In the genomic region with DNA sequence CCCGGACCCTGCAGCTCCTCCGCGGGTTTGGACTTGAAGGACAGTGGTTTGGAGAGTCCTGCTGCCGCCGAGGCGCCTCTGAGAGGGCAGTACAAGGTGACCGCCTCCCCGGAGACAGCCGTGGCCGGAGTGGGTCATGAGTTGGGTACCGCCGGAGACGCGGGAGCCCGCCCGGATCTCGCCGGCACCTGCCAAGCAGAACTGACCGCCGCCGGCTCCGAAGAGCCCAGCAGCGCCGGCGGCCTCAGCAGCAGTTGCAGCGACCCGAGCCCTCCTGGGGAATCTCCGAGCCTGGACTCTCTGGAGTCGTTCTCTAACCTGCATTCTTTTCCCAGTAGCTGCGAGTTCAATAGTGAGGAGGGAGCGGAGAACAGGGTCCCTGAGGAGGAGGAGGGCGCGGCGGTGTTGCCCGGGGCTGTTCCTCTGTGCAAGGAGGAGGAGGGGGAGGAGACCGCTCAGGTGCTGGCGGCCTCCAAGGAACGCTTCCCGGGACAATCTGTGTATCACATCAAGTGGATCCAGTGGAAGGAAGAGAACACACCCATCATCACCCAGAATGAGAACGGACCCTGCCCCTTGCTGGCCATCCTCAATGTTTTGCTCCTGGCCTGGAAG, we compare ENCODE assay signal across 8 cellular contexts. TPM values are rescaled to one million over a fixed set of nuclear protein-coding genes. Genes with fewer than 3 reads are reported as not detected.
DNase-seq lines count a peak whose midpoint lies in the region; ATAC-seq and TF ChIP-seq lines count a peak whose summit lies in the region.

No MANE protein-coding gene starts in this region.

- intact Hi-C loops in CD4-positive, alpha-beta memory T cell (cut with micrococcal nuclease), result loop anchor here (1.0 to 5.0 kb wide), 4 partner anchors 21 to 216 kb away; a partner anchor contains a TSS
- intact Hi-C loops in stomach (cut with DNase I; ENCODE audit: low total_unique reads), result no loop called here

- 0 to 1% methylated on average over 37 to 40 of the region's 40 CpGs for WGBS in lung, 2 donors
- WGBS in stomach, 5 donors, result 0 to 1% (median 0%) methylated on average over 3 to 40 of the region's 40 CpGs

- no peaks in the 10 kb centered on the region for H3K9me3 Mint-ChIP-seq in CD4-positive, alpha-beta memory T cell

- no peak for TF ChIP-seq POLR2A in stomach (IDR thresholded peaks at IDR 0.05)

- ATAC-seq in GM21360 (IDR thresholded peaks at IDR 0.05; ENCODE audit: unreplicated experiment), result peak; percentile 15
- ATAC-seq in lung (ENCODE audit: insufficient read depth, low FRiP score), result peak; percentile 15

- H3K36me3 Mint-ChIP-seq in CD4-positive, alpha-beta memory T cell, result peaks cover 0 to 5% of the 10 kb centered on the region in 2 donors

- no peaks in the 10 kb centered on the region for H3K27me3 Mint-ChIP-seq in CD4-positive, alpha-beta memory T cell

- TF ChIP-seq CTCF in WI38 (IDR thresholded peaks at IDR 0.05; ENCODE audit: low read depth, low read length) (0 out of 2 replicates have a peak, but pooled peaks have one; percentile 2), lung (IDR thresholded peaks at IDR 0.05; ENCODE audit: control extremely low read depth, extremely low read depth) (no peak), stomach (IDR thresholded peaks at IDR 0.05) (peak in 1 of 7 experiments; percentile 5), GM13977 (IDR thresholded peaks at IDR 0.05; ENCODE audit: extremely low read depth, insufficient read depth, missing control alignments) (no peak)

- H3K4me3 ChIP-seq in CD4-positive, alpha-beta memory T cell (ENCODE audit: low read length in 2 of 2), result peak overlapping the region; percentile 73 to 90
- H3K4me3 ChIP-seq in WI38 (ENCODE audit: low read depth, low read length) (peak overlapping the region; percentile 97), duodenal mucosa (ENCODE audit: low read depth in 1 of 2, low read length in 2 of 2) (peak overlapping the region; percentile 70 to 87), lung (peak overlapping the region; percentile 87), stomach (peak overlapping the region; percentile 70 to 91 (median 85))

- peak overlapping the region; percentile 88 to 96 (median 91) for H3K27ac Mint-ChIP-seq in CD4-positive, alpha-beta memory T cell

- TF ChIP-seq EP300 in stomach (IDR thresholded peaks at IDR 0.05), result no peak

- H3K27me3 ChIP-seq in CD4-positive, alpha-beta memory T cell (ENCODE audit: insufficient read depth, low read length), result no peaks in the 10 kb centered on the region
- no peaks in the 10 kb centered on the region for H3K27me3 ChIP-seq in duodenal mucosa (ENCODE audit: control insufficient read depth in 1 of 2, insufficient read depth in 2 of 2, low read length in 2 of 2)
- no peaks in the 10 kb centered on the region for H3K27me3 ChIP-seq in lung (ENCODE audit: control insufficient read depth, insufficient read depth)
- H3K27me3 ChIP-seq in stomach, result no peaks in the 10 kb centered on the region

- peak in 3 of 5 donors; percentile 10 to 19 (median 19) for DNase-seq in CD4-positive, alpha-beta memory T cell
- DNase-seq in HT1080 (ENCODE audit: low read depth), result peak; percentile 16
- DNase-seq in lung (ENCODE audit: low spot score), result peak; percentile 49
- DNase-seq in stomach, result peak; percentile 56
- DNase-seq in GM13977 (ENCODE audit: low spot score), result no peak

- H3K9me3 ChIP-seq in CD4-positive, alpha-beta memory T cell (ENCODE audit: control insufficient read depth in 1 of 2, low read length in 2 of 2), result no peaks in the 10 kb centered on the region
- H3K9me3 ChIP-seq in duodenal mucosa (ENCODE audit: control insufficient read depth in 1 of 2, low read length in 2 of 2) (no peaks in the 10 kb centered on the region), lung (ENCODE audit: control insufficient read depth in 2 of 2, insufficient read depth in 1 of 2, low read length in 1 of 2) (no peaks in the 10 kb centered on the region), stomach (no peaks in the 10 kb centered on the region)

- CTCF ChIA-PET in CD4-positive, alpha-beta memory T cell (lab: Charles Lee; ENCODE audit: partially characterized antibody), result interaction anchor here (0.7 to 2.3 kb wide), 10 partner anchors 8 to 757 kb away, joined by 3 to 56 read pairs (median 5); a partner anchor contains a TSS

- no peaks in the 10 kb centered on the region for H3K36me3 ChIP-seq in CD4-positive, alpha-beta memory T cell (ENCODE audit: insufficient read depth, low read length)
- H3K36me3 ChIP-seq in duodenal mucosa (ENCODE audit: control insufficient read depth in 1 of 2, insufficient read depth in 2 of 2, low read length in 2 of 2) (no peaks in the 10 kb centered on the region), lung (ENCODE audit: control insufficient read depth in 2 of 2, insufficient read depth in 2 of 2, low read length in 2 of 2) (no peaks in the 10 kb centered on the region), stomach (no peaks in the 10 kb centered on the region)

- in situ Hi-C loops in GM13977 (cut with MboI; ENCODE audit: low pct_unique_long_range_greater_than_20kb, low sequenced_read_pairs, unreplicated experiment), result loop anchor here (25.0 kb wide), 1 partner anchor 509 kb away; no protein-coding TSS in a partner anchor

- peak overlapping the region; percentile 74 for H3K27ac ChIP-seq in CD4-positive, alpha-beta memory T cell (ENCODE audit: low read depth, low read length)
- H3K27ac ChIP-seq in duodenal mucosa (ENCODE audit: low read depth, low read length) (peak overlapping the region; percentile 99), lung (ENCODE audit: low read depth in 1 of 2, low read length in 1 of 2) (peak overlapping the region; percentile 94 to 98), stomach (peak overlapping the region; percentile 93 to 99 (median 98))

- H3K4me1 Mint-ChIP-seq in CD4-positive, alpha-beta memory T cell, result peaks cover 9 to 14% (median 10%) of the 10 kb centered on the region in 4 donors

- peak overlapping the region in 4 of 8 donors; percentile 91 to 95 (median 94) for H3K4me3 Mint-ChIP-seq in CD4-positive, alpha-beta memory T cell

- H3K4me1 ChIP-seq in CD4-positive, alpha-beta memory T cell (ENCODE audit: insufficient read depth, low read length), result peaks cover 55% of the 10 kb centered on the region
- H3K4me1 ChIP-seq in duodenal mucosa (ENCODE audit: control insufficient read depth in 1 of 2, insufficient read depth in 2 of 2, low read length in 2 of 2) (peaks cover 27 to 28% of the 10 kb centered on the region in 2 donors), lung (ENCODE audit: control insufficient read depth in 2 of 2, insufficient read depth in 2 of 2, low read length in 2 of 2) (peaks cover 0 to 26% of the 10 kb centered on the region in 2 donors), stomach (peaks cover 18 to 56% (median 41%) of the 10 kb centered on the region in 4 donors)

- POLR2A ChIA-PET in CD4-positive, alpha-beta memory T cell (lab: Charles Lee; ENCODE audit: partially characterized antibody), result interaction anchor here (0.5 to 5.4 kb wide), 20 partner anchors 9 to 1066 kb away, joined by 3 to 119 read pairs (median 4); a partner anchor contains a TSS

- peak overlapping the region; percentile 76 to 93 for H3K9ac ChIP-seq in duodenal mucosa (ENCODE audit: low read depth in 1 of 2, low read length in 2 of 2)

RNA-seq across cellular contexts. Expression of a gene that starts 0.6 kb away (rescaled TPM):
- total RNA-seq in CD4-positive, alpha-beta memory T cell, result 10 to 100 TPM; 15.4 to 17.3 TPM
- 10 to 100 TPM; 16.1 to 20.5 TPM for polyA plus RNA-seq in CD4-positive, alpha-beta memory T cell
- total RNA-seq in HT1080 (2014; rRNA removed; shearing (Covaris generic)), result 5.3 and 6.1 TPM in 2 replicates
- 3.4 and 5.3 TPM in 2 replicates for polyA plus RNA-seq in HT1080 (2015; cell fraction: cytosol; rRNA removed)
- 4.0 and 4.9 TPM in 2 replicates for polyA plus RNA-seq in HT1080 (2015; cell fraction: nucleus; rRNA removed)
- total RNA-seq in lung, result 10 to 100 TPM; 24.6 to 37.9 TPM
- polyA plus RNA-seq in lung, result 1 to 10 TPM; 4.1 to 6.1 TPM
- total RNA-seq in stomach, result 10 to 100 TPM in 3 of 5 donors, 1 to 10 TPM in 2; 6.7 to 34.1 (median 12.8) TPM
- polyA plus RNA-seq in stomach, result 1 to 10 TPM; 3.1 to 4.3 (median 3.7) TPM

RNA-seq across cellular contexts. Expression of a gene that starts 22.2 kb away (rescaled TPM):
- 100 to 1,000 TPM; 135 TPM for total RNA-seq in CD4-positive, alpha-beta memory T cell
- 100 to 1,000 TPM; 129 to 258 TPM for polyA plus RNA-seq in CD4-positive, alpha-beta memory T cell
- total RNA-seq in HT1080 (2014; rRNA removed; shearing (Covaris generic)), result 106 and 135 TPM in 2 replicates
- 89.4 and 108 TPM in 2 replicates for polyA plus RNA-seq in HT1080 (2015; cell fraction: cytosol; rRNA removed)
- polyA plus RNA-seq in HT1080 (2015; cell fraction: nucleus; rRNA removed), result 273 and 285 TPM in 2 replicates
- total RNA-seq in lung (100 to 1,000 TPM; 104 to 274 TPM), stomach (100 to 1,000 TPM in 1 of 5 donors, 10 to 100 TPM in 4; 13.9 to 159 (median 21.0) TPM)
- polyA plus RNA-seq in lung (10 to 100 TPM in 1 of 2 donors, 1 to 10 TPM in 1; 9.7 to 73.7 TPM), stomach (10 to 100 TPM in 1 of 3 donors, 1 to 10 TPM in 2; 5.8 to 10.0 (median 6.4) TPM)
